Comparison of ENCODE assay signal across 1 cellular context in the genomic region with DNA sequence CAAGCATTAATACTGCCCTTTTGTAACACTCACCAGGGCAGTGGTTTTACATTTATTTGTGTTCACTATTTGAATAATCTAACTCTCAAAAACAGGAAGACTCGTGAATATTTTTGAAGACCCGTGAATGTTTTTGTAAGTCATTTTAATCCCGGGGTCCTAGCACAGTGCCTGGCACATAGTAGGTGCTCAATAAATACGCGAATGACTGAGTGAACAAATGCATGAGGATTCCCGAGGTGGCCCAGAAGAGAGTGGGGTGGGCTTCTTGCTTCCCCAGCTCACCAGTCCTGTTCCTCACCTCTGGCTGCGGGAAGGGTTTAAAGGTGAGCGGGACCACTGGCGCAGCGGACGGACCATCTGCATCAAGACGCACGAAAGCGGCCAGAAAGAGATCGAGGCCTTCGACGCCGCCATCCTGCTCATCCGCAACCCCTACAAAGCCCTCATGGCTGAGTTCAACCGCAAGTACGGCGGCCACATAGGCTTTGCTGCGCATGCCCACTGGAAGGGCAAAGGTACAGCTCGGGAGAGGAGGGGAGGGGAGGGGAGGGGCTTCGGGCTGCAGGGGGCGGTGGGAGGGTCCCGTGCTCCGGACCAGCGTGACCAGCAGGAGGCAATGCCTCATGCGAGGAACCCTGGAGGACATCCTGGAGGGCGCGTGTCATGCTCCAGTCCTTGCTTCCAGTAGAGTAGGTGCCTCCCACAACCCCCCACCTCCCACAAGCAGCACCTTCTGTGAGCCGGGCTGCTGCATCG.
TF ChIP-seq lines count a peak whose summit lies in the region.

No MANE protein-coding gene starts in this region.

TF ChIP-seq in GM23338, 12 proteins besides CTCF, POLR2A, EP300 and RAD21 (continued from another document):
- TF ChIP-seq, protein P1, sequence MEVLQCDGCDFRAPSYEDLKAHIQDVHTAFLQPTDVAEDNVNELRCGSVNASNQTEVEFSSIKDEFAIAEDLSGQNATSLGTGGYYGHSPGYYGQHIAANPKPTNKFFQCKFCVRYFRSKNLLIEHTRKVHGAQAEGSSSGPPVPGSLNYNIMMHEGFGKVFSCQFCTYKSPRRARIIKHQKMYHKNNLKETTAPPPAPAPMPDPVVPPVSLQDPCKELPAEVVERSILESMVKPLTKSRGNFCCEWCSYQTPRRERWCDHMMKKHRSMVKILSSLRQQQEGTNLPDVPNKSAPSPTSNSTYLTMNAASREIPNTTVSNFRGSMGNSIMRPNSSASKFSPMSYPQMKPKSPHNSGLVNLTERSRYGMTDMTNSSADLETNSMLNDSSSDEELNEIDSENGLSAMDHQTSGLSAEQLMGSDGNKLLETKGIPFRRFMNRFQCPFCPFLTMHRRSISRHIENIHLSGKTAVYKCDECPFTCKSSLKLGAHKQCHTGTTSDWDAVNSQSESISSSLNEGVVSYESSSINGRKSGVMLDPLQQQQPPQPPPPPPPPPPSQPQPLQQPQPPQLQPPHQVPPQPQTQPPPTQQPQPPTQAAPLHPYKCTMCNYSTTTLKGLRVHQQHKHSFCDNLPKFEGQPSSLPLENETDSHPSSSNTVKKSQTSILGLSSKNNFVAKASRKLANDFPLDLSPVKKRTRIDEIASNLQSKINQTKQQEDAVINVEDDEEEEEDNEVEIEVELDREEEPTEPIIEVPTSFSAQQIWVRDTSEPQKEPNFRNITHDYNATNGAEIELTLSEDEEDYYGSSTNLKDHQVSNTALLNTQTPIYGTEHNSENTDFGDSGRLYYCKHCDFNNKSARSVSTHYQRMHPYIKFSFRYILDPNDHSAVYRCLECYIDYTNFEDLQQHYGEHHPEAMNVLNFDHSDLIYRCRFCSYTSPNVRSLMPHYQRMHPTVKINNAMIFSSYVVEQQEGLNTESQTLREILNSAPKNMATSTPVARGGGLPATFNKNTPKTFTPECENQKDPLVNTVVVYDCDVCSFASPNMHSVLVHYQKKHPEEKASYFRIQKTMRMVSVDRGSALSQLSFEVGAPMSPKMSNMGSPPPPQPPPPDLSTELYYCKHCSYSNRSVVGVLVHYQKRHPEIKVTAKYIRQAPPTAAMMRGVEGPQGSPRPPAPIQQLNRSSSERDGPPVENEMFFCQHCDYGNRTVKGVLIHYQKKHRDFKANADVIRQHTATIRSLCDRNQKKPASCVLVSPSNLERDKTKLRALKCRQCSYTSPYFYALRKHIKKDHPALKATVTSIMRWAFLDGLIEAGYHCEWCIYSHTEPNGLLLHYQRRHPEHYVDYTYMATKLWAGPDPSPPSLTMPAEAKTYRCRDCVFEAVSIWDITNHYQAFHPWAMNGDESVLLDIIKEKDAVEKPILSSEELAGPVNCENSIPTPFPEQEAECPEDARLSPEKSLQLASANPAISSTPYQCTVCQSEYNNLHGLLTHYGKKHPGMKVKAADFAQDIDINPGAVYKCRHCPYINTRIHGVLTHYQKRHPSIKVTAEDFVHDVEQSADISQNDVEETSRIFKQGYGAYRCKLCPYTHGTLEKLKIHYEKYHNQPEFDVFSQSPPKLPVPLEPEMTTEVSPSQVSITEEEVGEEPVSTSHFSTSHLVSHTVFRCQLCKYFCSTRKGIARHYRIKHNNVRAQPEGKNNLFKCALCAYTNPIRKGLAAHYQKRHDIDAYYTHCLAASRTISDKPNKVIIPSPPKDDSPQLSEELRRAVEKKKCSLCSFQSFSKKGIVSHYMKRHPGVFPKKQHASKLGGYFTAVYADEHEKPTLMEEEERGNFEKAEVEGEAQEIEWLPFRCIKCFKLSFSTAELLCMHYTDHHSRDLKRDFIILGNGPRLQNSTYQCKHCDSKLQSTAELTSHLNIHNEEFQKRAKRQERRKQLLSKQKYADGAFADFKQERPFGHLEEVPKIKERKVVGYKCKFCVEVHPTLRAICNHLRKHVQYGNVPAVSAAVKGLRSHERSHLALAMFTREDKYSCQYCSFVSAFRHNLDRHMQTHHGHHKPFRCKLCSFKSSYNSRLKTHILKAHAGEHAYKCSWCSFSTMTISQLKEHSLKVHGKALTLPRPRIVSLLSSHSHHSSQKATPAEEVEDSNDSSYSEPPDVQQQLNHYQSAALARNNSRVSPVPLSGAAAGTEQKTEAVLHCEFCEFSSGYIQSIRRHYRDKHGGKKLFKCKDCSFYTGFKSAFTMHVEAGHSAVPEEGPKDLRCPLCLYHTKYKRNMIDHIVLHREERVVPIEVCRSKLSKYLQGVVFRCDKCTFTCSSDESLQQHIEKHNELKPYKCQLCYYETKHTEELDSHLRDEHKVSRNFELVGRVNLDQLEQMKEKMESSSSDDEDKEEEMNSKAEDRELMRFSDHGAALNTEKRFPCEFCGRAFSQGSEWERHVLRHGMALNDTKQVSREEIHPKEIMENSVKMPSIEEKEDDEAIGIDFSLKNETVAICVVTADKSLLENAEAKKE (CRISPR knock-in tag; IDR thresholded peaks at IDR 0.05): no peak
- TF ChIP-seq NANOG (IDR thresholded peaks at IDR 0.05; ENCODE audit: borderline replicate concordance): no peak
- TF ChIP-seq POLR2AphosphoS5 (IDR thresholded peaks at IDR 0.05; ENCODE audit: low read depth): no peak
- no peak for TF ChIP-seq ZNF114 (CRISPR knock-in tag; IDR thresholded peaks at IDR 0.05)
- TF ChIP-seq, protein P2, sequence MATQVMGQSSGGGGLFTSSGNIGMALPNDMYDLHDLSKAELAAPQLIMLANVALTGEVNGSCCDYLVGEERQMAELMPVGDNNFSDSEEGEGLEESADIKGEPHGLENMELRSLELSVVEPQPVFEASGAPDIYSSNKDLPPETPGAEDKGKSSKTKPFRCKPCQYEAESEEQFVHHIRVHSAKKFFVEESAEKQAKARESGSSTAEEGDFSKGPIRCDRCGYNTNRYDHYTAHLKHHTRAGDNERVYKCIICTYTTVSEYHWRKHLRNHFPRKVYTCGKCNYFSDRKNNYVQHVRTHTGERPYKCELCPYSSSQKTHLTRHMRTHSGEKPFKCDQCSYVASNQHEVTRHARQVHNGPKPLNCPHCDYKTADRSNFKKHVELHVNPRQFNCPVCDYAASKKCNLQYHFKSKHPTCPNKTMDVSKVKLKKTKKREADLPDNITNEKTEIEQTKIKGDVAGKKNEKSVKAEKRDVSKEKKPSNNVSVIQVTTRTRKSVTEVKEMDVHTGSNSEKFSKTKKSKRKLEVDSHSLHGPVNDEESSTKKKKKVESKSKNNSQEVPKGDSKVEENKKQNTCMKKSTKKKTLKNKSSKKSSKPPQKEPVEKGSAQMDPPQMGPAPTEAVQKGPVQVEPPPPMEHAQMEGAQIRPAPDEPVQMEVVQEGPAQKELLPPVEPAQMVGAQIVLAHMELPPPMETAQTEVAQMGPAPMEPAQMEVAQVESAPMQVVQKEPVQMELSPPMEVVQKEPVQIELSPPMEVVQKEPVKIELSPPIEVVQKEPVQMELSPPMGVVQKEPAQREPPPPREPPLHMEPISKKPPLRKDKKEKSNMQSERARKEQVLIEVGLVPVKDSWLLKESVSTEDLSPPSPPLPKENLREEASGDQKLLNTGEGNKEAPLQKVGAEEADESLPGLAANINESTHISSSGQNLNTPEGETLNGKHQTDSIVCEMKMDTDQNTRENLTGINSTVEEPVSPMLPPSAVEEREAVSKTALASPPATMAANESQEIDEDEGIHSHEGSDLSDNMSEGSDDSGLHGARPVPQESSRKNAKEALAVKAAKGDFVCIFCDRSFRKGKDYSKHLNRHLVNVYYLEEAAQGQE (IDR thresholded peaks at IDR 0.05; ENCODE audit: unreplicated experiment): no peak
- no peak for TF ChIP-seq CREB1 (CRISPR knock-in tag; IDR thresholded peaks at IDR 0.05; ENCODE audit: low read depth)
- no peak for TF ChIP-seq ZNF331 (CRISPR knock-in tag; IDR thresholded peaks at IDR 0.05; ENCODE audit: low read depth)
- no peak for TF ChIP-seq STAT1 (IDR thresholded peaks at IDR 0.05; ENCODE audit: unreplicated experiment)
- TF ChIP-seq EZH2 (IDR thresholded peaks at IDR 0.05; ENCODE audit: low read depth, unreplicated experiment): no peak
- TF ChIP-seq JUNB (IDR thresholded peaks at IDR 0.05; ENCODE audit: unreplicated experiment): no peak
